ENCODE assay signal across 21 cellular contexts in the genomic region with DNA sequence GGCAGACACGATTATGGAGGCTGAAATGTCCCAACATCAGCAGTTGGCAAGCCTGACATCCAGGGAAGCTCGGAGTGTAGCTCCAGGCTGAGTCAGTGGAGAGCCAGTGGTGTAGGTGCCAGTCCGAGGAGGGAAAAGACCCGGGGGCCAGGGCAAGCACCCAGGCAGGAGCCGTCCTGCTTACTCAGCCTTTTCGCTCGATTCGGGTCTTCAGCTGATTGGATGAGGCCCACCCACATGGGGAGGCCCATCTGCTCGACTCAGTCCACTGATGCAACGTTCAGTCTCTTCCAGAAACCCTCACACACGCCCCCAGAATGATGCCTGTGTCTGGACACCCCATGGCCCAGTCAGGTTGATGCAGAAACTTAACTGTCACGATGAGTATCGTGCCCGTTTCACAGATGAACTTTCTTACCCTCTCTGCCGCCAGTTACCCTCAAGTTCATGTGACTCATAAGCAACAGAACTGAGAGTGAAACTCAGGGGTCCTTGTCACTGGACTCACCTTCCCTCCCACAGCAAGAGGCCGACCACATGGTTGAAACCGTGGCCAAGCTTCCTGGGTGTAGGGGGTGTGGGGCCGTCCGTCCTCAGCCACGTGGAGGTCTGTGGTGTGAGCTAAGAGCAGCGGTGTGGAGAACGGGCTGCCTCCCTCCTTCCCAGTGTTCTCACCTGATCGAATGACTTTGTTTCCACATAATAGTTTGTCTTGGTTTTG.
A peak's percentile ranks its signal among the peaks of the same experiment; 100 is the strongest.
DNase-seq lines count a peak whose midpoint lies in the region; ATAC-seq and TF ChIP-seq lines count a peak whose summit lies in the region.
"Had no signal": no experiment of that assay in that cellular context is flagged by ENCODE, and none has a peak within 500 bp of the region (broad histone marks: within the 10 kb centered on the region; RNA-seq: fewer than 3 reads in every experiment).

No MANE protein-coding gene starts in this region.

- no peak overlapping the region for H3K4me3 Mint-ChIP-seq in progenitor cell of endocrine pancreas (ENCODE audit: low read depth)
- H3K4me3 Mint-ChIP-seq in activated T-helper 2 cell treated with anti-CD3 and anti-CD28 coated beads, Interferon-gamma antibody, Interleukin-2, Interleukin-4, amounts not matched to agents 10 μg/mL and 5 μg/mL and 100 μg/mL, durations not matched to agents 14 hours and 24 hours and 36 hours (ENCODE audit: low read depth): no peak overlapping the region
- H3K4me3 Mint-ChIP-seq: activated naive CD4-positive, alpha-beta T cell treated with anti-CD3 and anti-CD28 coated beads, Interleukin-2, amount 50 U/mL, for 24 hours; brain; CD8-positive, alpha-beta memory T cell; natural killer cell treated with Interleukin-12 subunit alpha and Interleukin-12 subunit beta and Interleukin-15 and Interleukin-18, amount 100 ng/mL, for 72 hours had no signal

- peak; percentile 1 for DNase-seq in stimulated activated CD4-positive, alpha-beta T cell treated with anti-CD3 and anti-CD28 coated beads, Interleukin-15, amount 100 ng/mL, for 24 hours
- no peak for DNase-seq in stimulated activated CD4-positive, alpha-beta T cell treated with anti-CD3 and anti-CD28 coated beads, Interleukin-4, amount 100 ng/mL, for 1 hour
- peak; percentile 58 for DNase-seq in coronary artery (ENCODE audit: low spot score)
- peak; percentile 1 for DNase-seq in progenitor cell of endocrine pancreas (ENCODE audit: low spot score, unreplicated experiment)
- no peak for DNase-seq in SKM-1 treated with dmso at 0.1 percent for 144 hours (lab: John Stamatoyannopoulos, UW; ENCODE audit: unreplicated experiment)
- DNase-seq in activated T-helper 2 cell treated with anti-CD3 and anti-CD28 coated beads, Interferon-gamma antibody, Interleukin-2, Interleukin-4, amounts not matched to agents 10 μg/mL and 5 μg/mL and 100 μg/mL, durations not matched to agents 14 hours and 24 hours and 36 hours (ENCODE audit: low spot score): no peak
- DNase-seq: CD8-positive, alpha-beta memory T cell; DMS79; hippocampal formation; MG63; NCI-H1694 treated with DMSO at 0.1 percent for 48 hours; NCI-H226; T-helper 9 cell had no signal

- ATAC-seq in GM21528 (IDR thresholded peaks at IDR 0.05; ENCODE audit: low FRiP score, unreplicated experiment): no peak
- ATAC-seq: activated CD4-positive, CD25-positive, alpha-beta regulatory T cell treated with anti-CD3 and anti-CD28 coated beads, Interleukin-2, amount 50 U/mL, for 24 hours; natural killer cell treated with Interleukin-12 subunit alpha and Interleukin-12 subunit beta and Interleukin-15 and Interleukin-18, amount 100 ng/mL, for 72 hours; Panc1 had no signal

- H3K27ac ChIP-seq in coronary artery: no peak overlapping the region
- H3K27ac ChIP-seq: prostate gland, thoracic aorta had no signal

- no peaks in the 10 kb centered on the region for H3K36me3 Mint-ChIP-seq in progenitor cell of endocrine pancreas (ENCODE audit: insufficient read depth)
- H3K36me3 Mint-ChIP-seq in activated T-helper 2 cell treated with anti-CD3 and anti-CD28 coated beads, Interferon-gamma antibody, Interleukin-2, Interleukin-4, amounts not matched to agents 10 μg/mL and 5 μg/mL and 100 μg/mL, durations not matched to agents 14 hours and 24 hours and 36 hours (ENCODE audit: low read depth): no peaks in the 10 kb centered on the region
- H3K36me3 Mint-ChIP-seq: activated naive CD4-positive, alpha-beta T cell treated with anti-CD3 and anti-CD28 coated beads, Interleukin-2, amount 50 U/mL, for 24 hours; brain; CD8-positive, alpha-beta memory T cell; natural killer cell treated with Interleukin-12 subunit alpha and Interleukin-12 subunit beta and Interleukin-15 and Interleukin-18, amount 100 ng/mL, for 72 hours had no signal

- H3K4me1 Mint-ChIP-seq in progenitor cell of endocrine pancreas (ENCODE audit: low read depth): no peaks in the 10 kb centered on the region
- H3K4me1 Mint-ChIP-seq in activated T-helper 2 cell treated with anti-CD3 and anti-CD28 coated beads, Interferon-gamma antibody, Interleukin-2, Interleukin-4, amounts not matched to agents 10 μg/mL and 5 μg/mL and 100 μg/mL, durations not matched to agents 14 hours and 24 hours and 36 hours (ENCODE audit: low read depth): peaks cover 6% of the 10 kb centered on the region

- intact Hi-C loops in activated T-helper 2 cell treated with anti-CD3 and anti-CD28 coated beads, Interferon-gamma antibody, Interleukin-2, Interleukin-4, amounts not matched to agents 10 μg/mL and 5 μg/mL and 100 μg/mL, durations not matched to agents 14 hours and 24 hours and 36 hours (cut with micrococcal nuclease): no loop called here

- H3K27me3 Mint-ChIP-seq in progenitor cell of endocrine pancreas: peaks cover 15% of the 10 kb centered on the region
- H3K27me3 Mint-ChIP-seq in activated T-helper 2 cell treated with anti-CD3 and anti-CD28 coated beads, Interferon-gamma antibody, Interleukin-2, Interleukin-4, amounts not matched to agents 10 μg/mL and 5 μg/mL and 100 μg/mL, durations not matched to agents 14 hours and 24 hours and 36 hours (ENCODE audit: low read depth): no peaks in the 10 kb centered on the region
- H3K27me3 Mint-ChIP-seq: activated naive CD4-positive, alpha-beta T cell treated with anti-CD3 and anti-CD28 coated beads, Interleukin-2, amount 50 U/mL, for 24 hours; natural killer cell treated with Interleukin-12 subunit alpha and Interleukin-12 subunit beta and Interleukin-15 and Interleukin-18, amount 100 ng/mL, for 72 hours had no signal

- H3K4me3 ChIP-seq in coronary artery: no peak overlapping the region
- H3K4me3 ChIP-seq: MG63, prostate gland, thoracic aorta had no signal

- H3K9me3 Mint-ChIP-seq in progenitor cell of endocrine pancreas (ENCODE audit: low read depth): no peaks in the 10 kb centered on the region
- no peaks in the 10 kb centered on the region for H3K9me3 Mint-ChIP-seq in activated T-helper 2 cell treated with anti-CD3 and anti-CD28 coated beads, Interferon-gamma antibody, Interleukin-2, Interleukin-4, amounts not matched to agents 10 μg/mL and 5 μg/mL and 100 μg/mL, durations not matched to agents 14 hours and 24 hours and 36 hours
- H3K9me3 Mint-ChIP-seq: activated naive CD4-positive, alpha-beta T cell treated with anti-CD3 and anti-CD28 coated beads, Interleukin-2, amount 50 U/mL, for 24 hours; CD8-positive, alpha-beta memory T cell; natural killer cell treated with Interleukin-12 subunit alpha and Interleukin-12 subunit beta and Interleukin-15 and Interleukin-18, amount 100 ng/mL, for 72 hours had no signal

- TF ChIP-seq CTCF in coronary artery (IDR thresholded peaks at IDR 0.05) (no peak), progenitor cell of endocrine pancreas (IDR thresholded peaks at IDR 0.05; ENCODE audit: unreplicated experiment) (no peak)

- H3K27ac Mint-ChIP-seq in progenitor cell of endocrine pancreas: no peak overlapping the region
- no peak overlapping the region for H3K27ac Mint-ChIP-seq in activated T-helper 2 cell treated with anti-CD3 and anti-CD28 coated beads, Interferon-gamma antibody, Interleukin-2, Interleukin-4, amounts not matched to agents 10 μg/mL and 5 μg/mL and 100 μg/mL, durations not matched to agents 14 hours and 24 hours and 36 hours
- H3K27ac Mint-ChIP-seq: activated naive CD4-positive, alpha-beta T cell treated with anti-CD3 and anti-CD28 coated beads, Interleukin-2, amount 50 U/mL, for 24 hours; CD8-positive, alpha-beta memory T cell; natural killer cell treated with Interleukin-12 subunit alpha and Interleukin-12 subunit beta and Interleukin-15 and Interleukin-18, amount 100 ng/mL, for 72 hours had no signal

Comparison
In these comparisons a context has a peak if more than half of its experiments do, and no peak if none do; other contexts are left out.
1. DNase-seq: peak in stimulated activated CD4-positive, alpha-beta T cell treated with anti-CD3 and anti-CD28 coated beads, Interleukin-15, amount 100 ng/mL, for 24 hours (single experiment), coronary artery (single experiment) and progenitor cell of endocrine pancreas (single experiment); none in stimulated activated CD4-positive, alpha-beta T cell treated with anti-CD3 and anti-CD28 coated beads, Interleukin-4, amount 100 ng/mL, for 1 hour (single experiment), SKM-1 treated with dmso at 0.1 percent for 144 hours (single experiment) and activated T-helper 2 cell treated with anti-CD3 and anti-CD28 coated beads, Interferon-gamma antibody, Interleukin-2, Interleukin-4, amounts not matched to agents 10 μg/mL and 5 μg/mL and 100 μg/mL, durations not matched to agents 14 hours and 24 hours and 36 hours (single experiment).